In genomic region chr18:58499527-58499926, GRCh38 we compare ENCODE assay signal across 18 cellular contexts.
"Had no signal": no experiment of that assay in that cellular context is flagged by ENCODE, and none has a peak within 500 bp of the region (broad histone marks: within the 10 kb centered on the region; RNA-seq: fewer than 3 reads in every experiment).

No MANE protein-coding gene starts in this region.

- H3K27ac ChIP-seq: foreskin keratinocyte, ovary, testis, tibial nerve, uterus had no signal

- H3K9me3 Mint-ChIP-seq: dendritic cell treated with granulocyte-macrophage colony-stimulating factor and Interleukin-4, amounts not matched to agents 40 ng/mL and 50 ng/mL, for 4 days; effector memory CD8-positive, alpha-beta T cell; naive thymus-derived CD8-positive, alpha-beta T cell; neural crest cell; stimulated activated effector memory CD8-positive, alpha-beta T cell treated with anti-CD3 and anti-CD28 coated beads, Interleukin-12 subunit alpha, Interleukin-12 subunit beta, amount 100 ng/mL, for 72 hours; stimulated activated naive CD8-positive, alpha-beta T cell treated with anti-CD3 and anti-CD28 coated beads, Interleukin-15, amount 100 ng/mL, for 72 hours had no signal

- H3K36me3 Mint-ChIP-seq: naive thymus-derived CD8-positive, alpha-beta T cell; stimulated activated effector memory CD8-positive, alpha-beta T cell treated with anti-CD3 and anti-CD28 coated beads, Interleukin-12 subunit alpha, Interleukin-12 subunit beta, amount 100 ng/mL, for 72 hours had no signal

- H3K27me3 ChIP-seq: ovary, testis, tibial nerve, uterus had no signal

- H3K27ac Mint-ChIP-seq: dendritic cell treated with granulocyte-macrophage colony-stimulating factor and Interleukin-4, amounts not matched to agents 40 ng/mL and 50 ng/mL, for 4 days; effector memory CD8-positive, alpha-beta T cell; naive thymus-derived CD8-positive, alpha-beta T cell; progenitor cell of endocrine pancreas; stimulated activated effector memory CD8-positive, alpha-beta T cell treated with anti-CD3 and anti-CD28 coated beads, Interleukin-12 subunit alpha, Interleukin-12 subunit beta, amount 100 ng/mL, for 72 hours; stimulated activated naive CD8-positive, alpha-beta T cell treated with anti-CD3 and anti-CD28 coated beads, Interleukin-15, amount 100 ng/mL, for 72 hours had no signal

- H3K4me1 ChIP-seq: foreskin keratinocyte, tibial nerve had no signal

- H3K4me3 ChIP-seq: ovary, testis, tibial nerve, uterus had no signal

- H3K4me3 Mint-ChIP-seq: dendritic cell treated with granulocyte-macrophage colony-stimulating factor and Interleukin-4, amounts not matched to agents 40 ng/mL and 50 ng/mL, for 4 days; effector memory CD8-positive, alpha-beta T cell; naive thymus-derived CD8-positive, alpha-beta T cell; neural crest cell; stimulated activated effector memory CD8-positive, alpha-beta T cell treated with anti-CD3 and anti-CD28 coated beads, Interleukin-12 subunit alpha, Interleukin-12 subunit beta, amount 100 ng/mL, for 72 hours; stimulated activated naive CD8-positive, alpha-beta T cell treated with anti-CD3 and anti-CD28 coated beads, Interleukin-15, amount 100 ng/mL, for 72 hours had no signal

- DNase-seq: effector memory CD8-positive, alpha-beta T cell; foreskin keratinocyte; head of caudate nucleus; hippocampal formation; naive thymus-derived CD8-positive, alpha-beta T cell; nucleus accumbens; ovary; right cardiac atrium; stimulated activated CD4-positive, alpha-beta T cell treated with anti-CD3 and anti-CD28 coated beads, Interleukin-4, amount 100 ng/mL, for 1 hour; stimulated activated CD8-positive, alpha-beta memory T cell treated with anti-CD3 and anti-CD28 coated beads, Interleukin-4, amount 100 ng/mL, for 48 hours; stimulated activated naive CD8-positive, alpha-beta T cell treated with anti-CD3 and anti-CD28 coated beads, Interleukin-15, amount 100 ng/mL, for 72 hours; testis; uterus had no signal

- H3K4me1 Mint-ChIP-seq: stimulated activated effector memory CD8-positive, alpha-beta T cell treated with anti-CD3 and anti-CD28 coated beads, Interleukin-12 subunit alpha, Interleukin-12 subunit beta, amount 100 ng/mL, for 72 hours had no signal

- ATAC-seq: effector memory CD8-positive, alpha-beta T cell; foreskin keratinocyte; naive thymus-derived CD8-positive, alpha-beta T cell; stimulated activated effector memory CD8-positive, alpha-beta T cell treated with anti-CD3 and anti-CD28 coated beads, Interleukin-12 subunit alpha, Interleukin-12 subunit beta, amount 100 ng/mL, for 72 hours; stimulated activated naive CD8-positive, alpha-beta T cell treated with anti-CD3 and anti-CD28 coated beads, Interleukin-15, amount 100 ng/mL, for 72 hours had no signal

- H3K36me3 ChIP-seq: ovary, tibial nerve, uterus had no signal

- H3K9me3 ChIP-seq: ovary, testis, tibial nerve, uterus had no signal
